ENCODE assay signal across 35 cellular contexts in genomic region chr11:1023811-1024596, GRCh38. TPM values are rescaled to one million over a fixed set of nuclear protein-coding genes. Genes with fewer than 3 reads are reported as not detected.
"Had no signal": no experiment of that assay in that cellular context is flagged by ENCODE, and none has a peak within 500 bp of the region (broad histone marks: within the 10 kb centered on the region; RNA-seq: fewer than 3 reads in every experiment).

No MANE protein-coding gene starts in this region.

- H3K27me3 ChIP-seq: neural progenitor cell, neutrophil, pancreas, right atrium auricular region, spleen, suprapubic skin, testis, tibial artery, transverse colon, upper lobe of left lung, vagina had no signal

- H3K36me3 ChIP-seq: neural progenitor cell, neutrophil, pancreas, prostate gland, right atrium auricular region, transverse colon, vagina had no signal

- H3K4me3 ChIP-seq: neural progenitor cell, pancreas, prostate gland, right atrium auricular region, skin epidermis, smooth muscle cell, spleen, suprapubic skin, testis, tibial artery, transverse colon, upper lobe of left lung, vagina had no signal

- ATAC-seq: naive thymus-derived CD4-positive, alpha-beta T cell; natural killer cell; pancreas; sciatic nerve; stimulated activated memory B cell treated with anti-CD40 and anti-IgM and Interleukin-4, amounts not matched to agents 10 μg/mL and 1 μg/mL and 100 μg/mL, for 72 hours; stimulated activated naive CD8-positive, alpha-beta T cell treated with anti-CD3 and anti-CD28 coated beads, Interleukin-15, amount 100 ng/mL, for 72 hours; stimulated activated naive CD8-positive, alpha-beta T cell treated with anti-CD3 and anti-CD28 coated beads, Interleukin-15, Interleukin-2, amounts not matched to agents 100 U/mL and 50 U/mL, for 24 hours had no signal

- H3K27ac ChIP-seq: neural progenitor cell, neutrophil, pancreas, prostate gland, right atrium auricular region, skin epidermis, spleen, suprapubic skin, testis, tibial artery, transverse colon, upper lobe of left lung, vagina had no signal

- H3K9ac ChIP-seq: neural progenitor cell had no signal

- H3K9me3 ChIP-seq: neutrophil, pancreas, prostate gland, right atrium auricular region, spleen, suprapubic skin, testis, tibial artery, transverse colon, upper lobe of left lung, vagina had no signal

- DNase-seq: naive thymus-derived CD4-positive, alpha-beta T cell; natural killer cell; retina; spleen; stimulated activated CD4-positive, alpha-beta T cell treated with anti-CD3 and anti-CD28 coated beads, Interleukin-12 subunit alpha, Interleukin-12 subunit beta, amount 100 ng/mL, for 4 hours; stimulated activated CD4-positive, alpha-beta T cell treated with anti-CD3 and anti-CD28 coated beads, Interleukin-1b, Interleukin-23, amount 100 ng/mL, for 48 hours; stimulated activated CD4-positive, alpha-beta T cell treated with anti-CD3 and anti-CD28 coated beads, Interleukin-4, amount 100 ng/mL, for 1 hour; stimulated activated CD4-positive, alpha-beta T cell treated with anti-CD3 and anti-CD28 coated beads, Interleukin-4, amount 100 ng/mL, for 4 hours; stimulated activated CD8-positive, alpha-beta memory T cell treated with anti-CD3 and anti-CD28 coated beads, Interleukin-4, amount 100 ng/mL, for 48 hours; stimulated activated naive CD4-positive, alpha-beta T cell; stimulated activated naive CD8-positive, alpha-beta T cell treated with anti-CD3 and anti-CD28 coated beads, Interleukin-15, amount 100 ng/mL, for 72 hours; stimulated activated naive CD8-positive, alpha-beta T cell treated with anti-CD3 and anti-CD28 coated beads, Interleukin-15, Interleukin-2, amounts not matched to agents 100 U/mL and 50 U/mL, for 24 hours; substantia nigra; testis; tibial artery; transverse colon had no signal

- H2AFZ ChIP-seq: neural progenitor cell had no signal

- H3K4me1 ChIP-seq: neural progenitor cell, pancreas, prostate gland, right atrium auricular region, suprapubic skin, testis, tibial artery, transverse colon, upper lobe of left lung, vagina had no signal

- H3K4me2 ChIP-seq: neural progenitor cell, smooth muscle cell had no signal

- FAIRE-seq: pancreas, urothelium cell line had no signal

RNA-seq across cellular contexts. Expression of gene MUC6, which starts 12.5 kb away (rescaled TPM):
- total RNA-seq: naive thymus-derived CD4-positive, alpha-beta T cell; natural killer cell; omental fat pad; osteocyte; posterior vena cava; pulmonary artery endothelial cell; right atrium auricular region; sciatic nerve; smooth muscle cell; transverse colon; ureter; vagina had no signal
- polyA plus RNA-seq: naive thymus-derived CD4-positive, alpha-beta T cell; neural cell; smooth muscle cell had no signal

RNA-seq across cellular contexts. Expression of gene MUC2, which starts 50.7 kb away (rescaled TPM):
- total RNA-seq: naive thymus-derived CD4-positive, alpha-beta T cell; natural killer cell; omental fat pad; osteocyte; pulmonary artery endothelial cell; right atrium auricular region; sciatic nerve; smooth muscle cell; vagina had no signal
- polyA plus RNA-seq: naive thymus-derived CD4-positive, alpha-beta T cell; neural cell; smooth muscle cell had no signal
